In the genomic region with DNA sequence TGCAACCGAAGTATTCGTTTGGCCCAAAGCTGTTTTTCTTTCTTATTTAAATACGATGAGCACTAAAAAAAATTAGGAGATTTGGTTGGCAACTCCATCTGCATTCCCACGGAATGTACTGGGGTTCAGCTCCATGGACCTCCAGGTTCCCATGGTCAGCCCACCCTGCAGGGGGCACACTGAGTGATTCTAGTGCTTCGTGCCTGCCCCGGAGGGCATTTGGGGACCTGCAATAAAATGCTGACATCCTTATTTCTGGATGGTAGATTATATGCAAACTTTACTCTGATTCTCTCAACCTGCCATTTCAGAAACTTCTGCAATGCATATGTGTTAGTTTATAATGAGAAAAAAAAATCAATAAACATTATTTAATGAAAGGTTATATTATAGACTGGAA, we compare ENCODE assay signal across 1 cellular context.
TF ChIP-seq lines count a peak whose summit lies in the region.

No MANE protein-coding gene starts in this region.

TF ChIP-seq in WTC11, 78 proteins besides CTCF, POLR2A, EP300 and RAD21 (continued from another document):
- TF ChIP-seq, protein P1, sequence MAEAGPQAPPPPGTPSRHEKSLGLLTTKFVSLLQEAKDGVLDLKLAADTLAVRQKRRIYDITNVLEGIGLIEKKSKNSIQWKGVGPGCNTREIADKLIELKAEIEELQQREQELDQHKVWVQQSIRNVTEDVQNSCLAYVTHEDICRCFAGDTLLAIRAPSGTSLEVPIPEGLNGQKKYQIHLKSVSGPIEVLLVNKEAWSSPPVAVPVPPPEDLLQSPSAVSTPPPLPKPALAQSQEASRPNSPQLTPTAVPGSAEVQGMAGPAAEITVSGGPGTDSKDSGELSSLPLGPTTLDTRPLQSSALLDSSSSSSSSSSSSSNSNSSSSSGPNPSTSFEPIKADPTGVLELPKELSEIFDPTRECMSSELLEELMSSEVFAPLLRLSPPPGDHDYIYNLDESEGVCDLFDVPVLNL (CRISPR knock-in tag; IDR thresholded peaks at IDR 0.05; ENCODE audit: borderline replicate concordance, low read depth) = no peak
- no peak for TF ChIP-seq OVOL2 (CRISPR knock-in tag; IDR thresholded peaks at IDR 0.05; ENCODE audit: borderline replicate concordance)
- TF ChIP-seq, protein P2, sequence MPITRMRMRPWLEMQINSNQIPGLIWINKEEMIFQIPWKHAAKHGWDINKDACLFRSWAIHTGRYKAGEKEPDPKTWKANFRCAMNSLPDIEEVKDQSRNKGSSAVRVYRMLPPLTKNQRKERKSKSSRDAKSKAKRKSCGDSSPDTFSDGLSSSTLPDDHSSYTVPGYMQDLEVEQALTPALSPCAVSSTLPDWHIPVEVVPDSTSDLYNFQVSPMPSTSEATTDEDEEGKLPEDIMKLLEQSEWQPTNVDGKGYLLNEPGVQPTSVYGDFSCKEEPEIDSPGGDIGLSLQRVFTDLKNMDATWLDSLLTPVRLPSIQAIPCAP (CRISPR knock-in tag; IDR thresholded peaks at IDR 0.05) = no peak
